1 cellular context compared by ENCODE assay signal in genomic region chr12:62703011-62703380, GRCh38.
TF ChIP-seq lines count a peak whose summit lies in the region.

No MANE protein-coding gene starts in this region.

TF ChIP-seq in HCT116, 20 proteins besides CTCF, POLR2A, EP300 and RAD21 (continued from another document):
- no peak for TF ChIP-seq EGR1 (IDR thresholded peaks at IDR 0.05; ENCODE audit: low read depth)
- TF ChIP-seq SRF (IDR thresholded peaks at IDR 0.05; ENCODE audit: low read depth): no peak
- no peak for TF ChIP-seq REST (IDR thresholded peaks at IDR 0.05; ENCODE audit: low read depth)
TF ChIP-seq in HCT116: peak in this region for 4.
